8 cellular contexts compared by ENCODE assay signal in genomic region chr1:184838374-184838995, GRCh38.
DNase-seq lines count a peak whose midpoint lies in the region; ATAC-seq, FAIRE-seq and TF ChIP-seq lines count a peak whose summit lies in the region.

No MANE protein-coding gene starts in this region.

- peak; percentile 60 for DNase-seq in H54 (ENCODE audit: insufficient read length, low spot score)
- peak; percentile 83 for DNase-seq in T1000 (lab: John Stamatoyannopoulos, UW)
- DNase-seq in head of caudate nucleus: peak in 32 of 42 donors; percentile 4 to 80 (median 45)
- DNase-seq in UCSD-AML1 (lab: John Stamatoyannopoulos, UW; ENCODE audit: unreplicated experiment): no peak
- no peak for DNase-seq in activated CD4-positive, CD25-positive, alpha-beta regulatory T cell treated with anti-CD3 and anti-CD28 coated beads, Interleukin-2, amount 50 U/mL, for 72 hours
- no peak for DNase-seq in stimulated activated CD8-positive, alpha-beta memory T cell treated with anti-CD3 and anti-CD28 coated beads, Interleukin-4, amount 100 ng/mL, for 48 hours

- ATAC-seq in HG02884 (IDR thresholded peaks at IDR 0.05; ENCODE audit: unreplicated experiment): no peak

- peak; percentile 96 for FAIRE-seq in H54 (lab: Jason Lieb, UNC)

- intact Hi-C loops in head of caudate nucleus (cut with DNase I): no loop called here

- H3K4me3 ChIP-seq in skin epidermis: no peak overlapping the region

- peak overlapping the region in 17 of 21 experiments; percentile 28 to 76 (median 65) for H3K27ac ChIP-seq in skin epidermis

- TF ChIP-seq POLR2A in H54 (IDR thresholded peaks at IDR 0.05; ENCODE audit: low read depth, low read length): no peak

Comparison
In these comparisons a context has a peak if more than half of its experiments do, and no peak if none do; other contexts are left out.
1. DNase-seq: peak in H54 (single experiment), T1000 (single experiment) and head of caudate nucleus (32 of 42); none in UCSD-AML1 (single experiment), activated CD4-positive, CD25-positive, alpha-beta regulatory T cell treated with anti-CD3 and anti-CD28 coated beads, Interleukin-2, amount 50 U/mL, for 72 hours (single experiment) and stimulated activated CD8-positive, alpha-beta memory T cell treated with anti-CD3 and anti-CD28 coated beads, Interleukin-4, amount 100 ng/mL, for 48 hours (single experiment).